ENCODE assay signal across 4 cellular contexts in the genomic region with DNA sequence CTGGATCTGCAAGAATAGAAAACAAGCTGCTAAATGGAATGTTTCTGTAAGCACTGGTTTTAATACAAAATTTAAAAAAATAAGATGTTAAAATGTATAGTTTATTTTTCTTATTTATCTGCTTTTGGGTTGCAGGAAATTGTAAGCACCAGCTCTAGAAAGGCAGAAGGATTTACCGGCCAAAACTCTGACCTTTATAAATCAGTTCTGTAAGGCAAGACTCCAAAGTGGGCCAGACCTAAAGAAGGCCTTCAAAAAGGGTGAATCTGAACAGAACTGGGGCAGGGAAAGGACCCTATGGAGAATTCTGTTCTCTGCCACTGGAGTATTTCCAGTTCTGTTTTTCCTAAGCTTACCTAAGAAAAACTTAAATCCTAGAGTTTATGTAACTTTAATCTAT.
"Had no signal": no experiment of that assay in that cellular context is flagged by ENCODE, and none has a peak within 500 bp of the region (broad histone marks: within the 10 kb centered on the region; RNA-seq: fewer than 3 reads in every experiment).

No MANE protein-coding gene starts in this region.

- H3K4me3 ChIP-seq: K562 had no signal

- ATAC-seq: HepG2, K562 had no signal

- DNase-seq: IMR-90 had no signal

- H3K27ac ChIP-seq: HL-60 had no signal
